13 cellular contexts compared by ENCODE assay signal in genomic region chr22:38549106-38549884, GRCh38. TPM values are rescaled to one million over a fixed set of nuclear protein-coding genes. Genes with fewer than 3 reads are reported as not detected.
DNase-seq lines count a peak whose midpoint lies in the region; ATAC-seq and TF ChIP-seq lines count a peak whose summit lies in the region.
"Had no signal": no experiment of that assay in that cellular context is flagged by ENCODE, and none has a peak within 500 bp of the region (broad histone marks: within the 10 kb centered on the region; RNA-seq: fewer than 3 reads in every experiment).

No MANE protein-coding gene starts in this region.

- H3K4me1 ChIP-seq in left lung (peaks cover 4 to 15% of the 10 kb centered on the region in 2 donors), tibial artery (peaks cover 0 to 3% (median 0%) of the 10 kb centered on the region in 4 donors)
- H3K4me1 ChIP-seq: A549, ascending aorta had no signal

- ATAC-seq in left lung (peak; percentile 25), GM19351 (IDR thresholded peaks at IDR 0.05; ENCODE audit: unreplicated experiment) (no peak), GM21367 (IDR thresholded peaks at IDR 0.05; ENCODE audit: unreplicated experiment) (no peak)
- ATAC-seq: A549 had no signal

- intact Hi-C loops in left lung (cut with DNase I) (no loop called here), tibial artery (cut with DNase I; ENCODE audit: low total_unique reads) (no loop called here)

- H3K36me3 ChIP-seq in left lung (no peaks in the 10 kb centered on the region), tibial artery (no peaks in the 10 kb centered on the region)
- H3K36me3 ChIP-seq: ascending aorta had no signal

- H3K27me3 ChIP-seq in left lung, result peaks cover 0 to 37% of the 10 kb centered on the region in 2 donors
- no peaks in the 10 kb centered on the region for H3K27me3 ChIP-seq in tibial artery
- H3K27me3 ChIP-seq: ascending aorta had no signal

- TF ChIP-seq CTCF in left lung (IDR thresholded peaks at IDR 0.05), result no peak
- TF ChIP-seq CTCF in tibial artery (IDR thresholded peaks at IDR 0.05), result no peak

- H3K9me3 ChIP-seq in left lung (peaks cover 0 to 3% of the 10 kb centered on the region in 2 donors), tibial artery (no peaks in the 10 kb centered on the region)
- H3K9me3 ChIP-seq: A549, ascending aorta had no signal

- H3K27ac ChIP-seq in left lung (no peak overlapping the region), tibial artery (no peak overlapping the region)
- H3K27ac ChIP-seq: A549, ascending aorta had no signal

- H3K4me3 ChIP-seq in left lung, result no peak overlapping the region
- H3K4me3 ChIP-seq in tibial artery, result no peak overlapping the region
- H3K4me3 ChIP-seq: A549, ascending aorta had no signal

- peak; percentile 39 to 54 for DNase-seq in AML-193 (lab: John Stamatoyannopoulos, UW)
- DNase-seq in HT-29 (ENCODE audit: low spot score), result peak; percentile 66
- DNase-seq in SIG-M5 treated with dmso at 0.1 percent for 504 hours (lab: John Stamatoyannopoulos, UW; ENCODE audit: unreplicated experiment), result peak; percentile 74
- DNase-seq in left lung, result no peak
- DNase-seq in HK-2 (ENCODE audit: unreplicated experiment), result no peak
- DNase-seq in tibial artery, result no peak
- DNase-seq: activated CD4-positive, alpha-beta T cell treated with anti-CD3 and anti-CD28 coated beads, Interleukin-2, amount 50 U/mL, for 48 hours; erythroblast; NCI-H2171 treated with DMSO at 0.1 percent for 48 hours had no signal

RNA-seq across cellular contexts. Expression of gene DMC1, which starts 20.7 kb away (rescaled TPM):
- not detected in 2 replicates for total RNA-seq in HT-29 (2014; rRNA removed; shearing (Covaris generic))
- total RNA-seq in left lung, result 1 to 10 TPM; 1.6 to 2.1 TPM
- total RNA-seq: ascending aorta had no signal

RNA-seq across cellular contexts. Expression of gene DDX17, which starts 43.2 kb away (rescaled TPM):
- 630 and 723 TPM in 2 replicates for total RNA-seq in HT-29 (2014; rRNA removed; shearing (Covaris generic))
- total RNA-seq in left lung, result 100 to 1,000 TPM; 384 to 410 TPM

Comparison
In these comparisons a context has a peak if more than half of its experiments do, and no peak if none do; other contexts are left out.
1. DNase-seq: peak in AML-193 (2 of 2), HT-29 (single experiment) and SIG-M5 treated with dmso at 0.1 percent for 504 hours (single experiment); none in left lung (0 of 2), HK-2 (single experiment) and tibial artery (0 of 2).